1 cellular context compared by ENCODE assay signal in the genomic region with DNA sequence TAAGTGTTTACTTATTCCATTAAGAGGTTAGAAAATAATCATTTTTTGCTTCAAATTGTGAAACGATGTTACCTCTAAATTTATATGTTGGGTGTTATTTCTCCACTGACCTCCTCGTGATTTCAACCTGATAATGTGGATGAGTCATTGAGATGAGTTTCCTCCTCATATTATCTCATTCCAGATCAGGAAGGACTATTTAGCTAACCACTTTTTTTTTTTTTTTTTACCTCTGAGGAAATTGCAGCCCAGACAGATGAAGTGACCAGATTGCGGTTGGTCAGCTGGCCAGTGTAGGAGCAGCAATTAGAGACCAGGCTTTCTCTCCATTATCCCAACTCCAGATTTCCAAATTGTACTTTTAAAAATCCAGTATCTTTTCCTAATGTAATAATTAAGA.
TF ChIP-seq lines count a peak whose summit lies in the region.

No MANE protein-coding gene starts in this region.

TF ChIP-seq in K562, 482 proteins besides CTCF, POLR2A, EP300 and RAD21 (continued from another document and continues in another):
- TF ChIP-seq, protein P1, sequence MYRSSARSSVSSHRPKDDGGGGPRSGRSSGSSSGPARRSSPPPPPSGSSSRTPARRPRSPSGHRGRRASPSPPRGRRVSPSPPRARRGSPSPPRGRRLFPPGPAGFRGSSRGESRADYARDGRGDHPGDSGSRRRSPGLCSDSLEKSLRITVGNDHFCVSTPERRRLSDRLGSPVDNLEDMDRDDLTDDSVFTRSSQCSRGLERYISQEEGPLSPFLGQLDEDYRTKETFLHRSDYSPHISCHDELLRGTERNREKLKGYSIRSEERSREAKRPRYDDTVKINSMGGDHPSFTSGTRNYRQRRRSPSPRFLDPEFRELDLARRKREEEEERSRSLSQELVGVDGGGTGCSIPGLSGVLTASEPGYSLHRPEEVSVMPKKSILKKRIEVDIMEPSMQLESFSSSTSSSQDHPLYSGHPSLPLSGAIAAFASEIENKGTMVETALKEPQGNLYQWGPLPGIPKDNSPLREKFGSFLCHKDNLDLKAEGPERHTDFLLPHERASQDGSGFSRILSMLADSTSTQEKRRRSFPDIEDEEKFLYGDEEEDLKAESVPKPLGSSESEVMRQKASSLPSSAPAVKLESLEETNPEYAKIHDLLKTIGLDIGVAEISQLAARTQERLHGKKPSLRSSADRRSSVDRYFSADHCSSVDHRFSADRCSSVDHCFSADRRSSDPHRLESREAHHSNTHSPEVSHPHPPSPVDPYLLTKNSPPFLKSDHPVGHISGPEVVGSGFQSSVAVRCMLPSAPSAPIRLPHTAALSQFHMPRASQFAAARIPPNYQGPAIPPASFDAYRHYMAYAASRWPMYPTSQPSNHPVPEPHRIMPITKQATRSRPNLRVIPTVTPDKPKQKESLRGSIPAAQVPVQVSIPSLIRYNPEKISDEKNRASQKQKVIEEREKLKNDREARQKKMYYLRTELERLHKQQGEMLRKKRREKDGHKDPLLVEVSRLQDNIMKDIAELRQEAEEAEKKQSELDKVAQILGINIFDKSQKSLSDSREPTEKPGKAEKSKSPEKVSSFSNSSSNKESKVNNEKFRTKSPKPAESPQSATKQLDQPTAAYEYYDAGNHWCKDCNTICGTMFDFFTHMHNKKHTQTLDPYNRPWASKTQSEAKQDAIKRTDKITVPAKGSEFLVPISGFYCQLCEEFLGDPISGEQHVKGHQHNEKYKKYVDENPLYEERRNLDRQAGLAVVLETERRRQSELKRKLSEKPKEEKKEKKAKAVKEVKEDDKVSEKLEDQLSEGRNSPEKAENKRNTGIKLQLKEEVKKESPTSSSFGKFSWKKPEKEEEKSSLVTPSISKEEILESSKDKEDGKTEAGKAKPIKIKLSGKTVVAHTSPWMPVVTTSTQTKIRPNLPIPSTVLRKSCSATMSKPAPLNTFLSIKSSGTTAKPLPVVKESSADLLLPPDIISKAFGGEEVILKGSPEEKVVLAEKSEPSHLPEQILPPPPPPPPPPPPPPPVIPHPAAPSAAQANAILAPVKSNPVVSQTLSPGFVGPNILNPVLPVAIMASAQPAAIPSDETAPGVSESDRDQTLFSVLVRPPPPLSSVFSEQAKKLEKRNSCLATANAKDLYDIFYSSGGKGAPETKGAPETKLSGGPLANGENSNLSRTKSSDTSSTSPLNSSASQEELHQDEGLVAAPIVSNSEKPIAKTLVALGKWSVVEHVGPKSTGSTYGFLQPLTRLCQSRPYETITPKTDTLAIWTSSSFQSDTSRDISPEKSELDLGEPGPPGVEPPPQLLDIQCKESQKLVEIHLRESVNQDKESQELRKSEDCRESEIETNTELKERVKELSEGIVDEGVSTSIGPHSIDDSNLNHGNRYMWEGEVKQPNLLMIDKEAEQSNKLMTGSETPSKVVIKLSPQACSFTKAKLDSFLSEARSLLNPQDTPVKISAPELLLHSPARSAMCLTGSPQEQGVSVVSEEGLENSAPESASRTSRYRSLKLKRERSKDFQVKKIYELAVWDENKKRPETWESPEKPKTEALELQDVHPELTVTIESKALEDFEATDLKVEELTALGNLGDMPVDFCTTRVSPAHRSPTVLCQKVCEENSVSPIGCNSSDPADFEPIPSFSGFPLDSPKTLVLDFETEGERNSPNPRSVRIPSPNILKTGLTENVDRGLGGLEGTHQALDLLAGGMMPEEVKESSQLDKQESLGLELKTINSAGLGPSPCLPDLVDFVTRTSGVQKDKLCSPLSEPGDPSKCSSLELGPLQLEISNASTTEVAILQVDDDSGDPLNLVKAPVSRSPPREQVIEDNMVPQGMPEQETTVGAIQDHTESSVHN (IDR thresholded peaks at IDR 0.05; ENCODE audit: borderline replicate concordance in 1 of 2, low read depth in 1 of 2), result peak in 1 of 2 experiments; percentile 79; a peak in 2 of 4 replicates
- no peak for TF ChIP-seq ZNF311 (CRISPR knock-in tag; IDR thresholded peaks at IDR 0.05)
- peak; percentile 30; the same call in 1 of the 2 replicates for TF ChIP-seq TAL1 (IDR thresholded peaks at IDR 0.05)
- no peak for TF ChIP-seq POLR3A (IDR thresholded peaks at IDR 0.05; ENCODE audit: borderline replicate concordance, extremely low read depth, insufficient read depth, insufficient read length)
- TF ChIP-seq EZH2 (IDR thresholded peaks at IDR 0.05; ENCODE audit: borderline replicate concordance, low read depth, low read length), result no peak
- TF ChIP-seq NR2C1 (IDR thresholded peaks at IDR 0.05), result 0 out of 2 replicates have a peak, but pooled peaks have one; percentile 17
- TF ChIP-seq NR2C1 (tag; IDR thresholded peaks at IDR 0.05), result no peak
- TF ChIP-seq, protein P2, sequence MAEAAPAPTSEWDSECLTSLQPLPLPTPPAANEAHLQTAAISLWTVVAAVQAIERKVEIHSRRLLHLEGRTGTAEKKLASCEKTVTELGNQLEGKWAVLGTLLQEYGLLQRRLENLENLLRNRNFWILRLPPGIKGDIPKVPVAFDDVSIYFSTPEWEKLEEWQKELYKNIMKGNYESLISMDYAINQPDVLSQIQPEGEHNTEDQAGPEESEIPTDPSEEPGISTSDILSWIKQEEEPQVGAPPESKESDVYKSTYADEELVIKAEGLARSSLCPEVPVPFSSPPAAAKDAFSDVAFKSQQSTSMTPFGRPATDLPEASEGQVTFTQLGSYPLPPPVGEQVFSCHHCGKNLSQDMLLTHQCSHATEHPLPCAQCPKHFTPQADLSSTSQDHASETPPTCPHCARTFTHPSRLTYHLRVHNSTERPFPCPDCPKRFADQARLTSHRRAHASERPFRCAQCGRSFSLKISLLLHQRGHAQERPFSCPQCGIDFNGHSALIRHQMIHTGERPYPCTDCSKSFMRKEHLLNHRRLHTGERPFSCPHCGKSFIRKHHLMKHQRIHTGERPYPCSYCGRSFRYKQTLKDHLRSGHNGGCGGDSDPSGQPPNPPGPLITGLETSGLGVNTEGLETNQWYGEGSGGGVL (CRISPR knock-in tag; IDR thresholded peaks at IDR 0.05), result no peak
- no peak for TF ChIP-seq ASH1L (IDR thresholded peaks at IDR 0.05; ENCODE audit: borderline replicate concordance, low read depth, partially characterized antibody)
- no peak for TF ChIP-seq SPI1 (IDR thresholded peaks at IDR 0.05; ENCODE audit: borderline replicate concordance, low read depth, low read length)
- TF ChIP-seq ILK (tag; IDR thresholded peaks at IDR 0.05; ENCODE audit: borderline replicate concordance, low read depth), result no peak
- peak; percentile 20 to 41; a peak in 2 of 4 replicates for TF ChIP-seq KDM1A (IDR thresholded peaks at IDR 0.05)
- no peak for TF ChIP-seq ZC3H11A (IDR thresholded peaks at IDR 0.05; ENCODE audit: low read depth, low read length)
- TF ChIP-seq, protein P3, sequence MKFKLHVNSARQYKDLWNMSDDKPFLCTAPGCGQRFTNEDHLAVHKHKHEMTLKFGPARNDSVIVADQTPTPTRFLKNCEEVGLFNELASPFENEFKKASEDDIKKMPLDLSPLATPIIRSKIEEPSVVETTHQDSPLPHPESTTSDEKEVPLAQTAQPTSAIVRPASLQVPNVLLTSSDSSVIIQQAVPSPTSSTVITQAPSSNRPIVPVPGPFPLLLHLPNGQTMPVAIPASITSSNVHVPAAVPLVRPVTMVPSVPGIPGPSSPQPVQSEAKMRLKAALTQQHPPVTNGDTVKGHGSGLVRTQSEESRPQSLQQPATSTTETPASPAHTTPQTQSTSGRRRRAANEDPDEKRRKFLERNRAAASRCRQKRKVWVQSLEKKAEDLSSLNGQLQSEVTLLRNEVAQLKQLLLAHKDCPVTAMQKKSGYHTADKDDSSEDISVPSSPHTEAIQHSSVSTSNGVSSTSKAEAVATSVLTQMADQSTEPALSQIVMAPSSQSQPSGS (CRISPR knock-in tag; IDR thresholded peaks at IDR 0.05), result no peak
- TF ChIP-seq MEIS2 (IDR thresholded peaks at IDR 0.05; ENCODE audit: partially characterized antibody), result no peak
- peak; percentile 84 for TF ChIP-seq ARID1B (IDR thresholded peaks at IDR 0.05)
- TF ChIP-seq TEAD4 (IDR thresholded peaks at IDR 0.05; ENCODE audit: low read length), result peak; percentile 46; the same call in 1 of the 2 replicates
- no peak for TF ChIP-seq TEAD4 (CRISPR knock-in tag; IDR thresholded peaks at IDR 0.05; ENCODE audit: borderline replicate concordance)
- no peak for TF ChIP-seq ZFPM2 (CRISPR knock-in tag; IDR thresholded peaks at IDR 0.05)
- TF ChIP-seq L3MBTL2 (IDR thresholded peaks at IDR 0.05), result peak; percentile 30; the same call in 1 of the 2 replicates
- no peak for TF ChIP-seq RUNX1 (IDR thresholded peaks at IDR 0.05; ENCODE audit: low read depth)
- peak; percentile 22; the same call in 1 of the 2 replicates for TF ChIP-seq GABPA (tag; conservative IDR thresholded peaks at IDR 0.05; ENCODE audit: low read depth)
- TF ChIP-seq RNF2 (IDR thresholded peaks at IDR 0.05), result no peak; the same call in 1 of the 2 replicates
- no peak for TF ChIP-seq POLR2AphosphoS5 (IDR thresholded peaks at IDR 0.05; ENCODE audit: control insufficient read depth, insufficient read depth, low read depth, low read length)
- TF ChIP-seq RCOR1 (IDR thresholded peaks at IDR 0.05; ENCODE audit: borderline replicate concordance in 1 of 2, low read depth in 2 of 2, low read length in 2 of 2), result peak in 1 of 2 experiments; percentile 90; a peak in 2 of 4 replicates
- peak; percentile 70 for TF ChIP-seq DPF2 (IDR thresholded peaks at IDR 0.05)
- no peak for TF ChIP-seq EP400 (IDR thresholded peaks at IDR 0.05)
- no peak for TF ChIP-seq KLF1 (tag; IDR thresholded peaks at IDR 0.05)
- TF ChIP-seq ZNF12 (CRISPR knock-in tag; IDR thresholded peaks at IDR 0.05), result no peak
- peak; percentile 66; the same call in 1 of the 2 replicates for TF ChIP-seq SMARCC2 (IDR thresholded peaks at IDR 0.05; ENCODE audit: low read depth)
- TF ChIP-seq MECOM (CRISPR knock-in tag; IDR thresholded peaks at IDR 0.05), result peak; percentile 20; the same call in 1 of the 2 replicates
- peak; percentile 12; the same call in 1 of the 2 replicates for TF ChIP-seq NFE2 (IDR thresholded peaks at IDR 0.05; ENCODE audit: low read depth)
- TF ChIP-seq, protein P4, sequence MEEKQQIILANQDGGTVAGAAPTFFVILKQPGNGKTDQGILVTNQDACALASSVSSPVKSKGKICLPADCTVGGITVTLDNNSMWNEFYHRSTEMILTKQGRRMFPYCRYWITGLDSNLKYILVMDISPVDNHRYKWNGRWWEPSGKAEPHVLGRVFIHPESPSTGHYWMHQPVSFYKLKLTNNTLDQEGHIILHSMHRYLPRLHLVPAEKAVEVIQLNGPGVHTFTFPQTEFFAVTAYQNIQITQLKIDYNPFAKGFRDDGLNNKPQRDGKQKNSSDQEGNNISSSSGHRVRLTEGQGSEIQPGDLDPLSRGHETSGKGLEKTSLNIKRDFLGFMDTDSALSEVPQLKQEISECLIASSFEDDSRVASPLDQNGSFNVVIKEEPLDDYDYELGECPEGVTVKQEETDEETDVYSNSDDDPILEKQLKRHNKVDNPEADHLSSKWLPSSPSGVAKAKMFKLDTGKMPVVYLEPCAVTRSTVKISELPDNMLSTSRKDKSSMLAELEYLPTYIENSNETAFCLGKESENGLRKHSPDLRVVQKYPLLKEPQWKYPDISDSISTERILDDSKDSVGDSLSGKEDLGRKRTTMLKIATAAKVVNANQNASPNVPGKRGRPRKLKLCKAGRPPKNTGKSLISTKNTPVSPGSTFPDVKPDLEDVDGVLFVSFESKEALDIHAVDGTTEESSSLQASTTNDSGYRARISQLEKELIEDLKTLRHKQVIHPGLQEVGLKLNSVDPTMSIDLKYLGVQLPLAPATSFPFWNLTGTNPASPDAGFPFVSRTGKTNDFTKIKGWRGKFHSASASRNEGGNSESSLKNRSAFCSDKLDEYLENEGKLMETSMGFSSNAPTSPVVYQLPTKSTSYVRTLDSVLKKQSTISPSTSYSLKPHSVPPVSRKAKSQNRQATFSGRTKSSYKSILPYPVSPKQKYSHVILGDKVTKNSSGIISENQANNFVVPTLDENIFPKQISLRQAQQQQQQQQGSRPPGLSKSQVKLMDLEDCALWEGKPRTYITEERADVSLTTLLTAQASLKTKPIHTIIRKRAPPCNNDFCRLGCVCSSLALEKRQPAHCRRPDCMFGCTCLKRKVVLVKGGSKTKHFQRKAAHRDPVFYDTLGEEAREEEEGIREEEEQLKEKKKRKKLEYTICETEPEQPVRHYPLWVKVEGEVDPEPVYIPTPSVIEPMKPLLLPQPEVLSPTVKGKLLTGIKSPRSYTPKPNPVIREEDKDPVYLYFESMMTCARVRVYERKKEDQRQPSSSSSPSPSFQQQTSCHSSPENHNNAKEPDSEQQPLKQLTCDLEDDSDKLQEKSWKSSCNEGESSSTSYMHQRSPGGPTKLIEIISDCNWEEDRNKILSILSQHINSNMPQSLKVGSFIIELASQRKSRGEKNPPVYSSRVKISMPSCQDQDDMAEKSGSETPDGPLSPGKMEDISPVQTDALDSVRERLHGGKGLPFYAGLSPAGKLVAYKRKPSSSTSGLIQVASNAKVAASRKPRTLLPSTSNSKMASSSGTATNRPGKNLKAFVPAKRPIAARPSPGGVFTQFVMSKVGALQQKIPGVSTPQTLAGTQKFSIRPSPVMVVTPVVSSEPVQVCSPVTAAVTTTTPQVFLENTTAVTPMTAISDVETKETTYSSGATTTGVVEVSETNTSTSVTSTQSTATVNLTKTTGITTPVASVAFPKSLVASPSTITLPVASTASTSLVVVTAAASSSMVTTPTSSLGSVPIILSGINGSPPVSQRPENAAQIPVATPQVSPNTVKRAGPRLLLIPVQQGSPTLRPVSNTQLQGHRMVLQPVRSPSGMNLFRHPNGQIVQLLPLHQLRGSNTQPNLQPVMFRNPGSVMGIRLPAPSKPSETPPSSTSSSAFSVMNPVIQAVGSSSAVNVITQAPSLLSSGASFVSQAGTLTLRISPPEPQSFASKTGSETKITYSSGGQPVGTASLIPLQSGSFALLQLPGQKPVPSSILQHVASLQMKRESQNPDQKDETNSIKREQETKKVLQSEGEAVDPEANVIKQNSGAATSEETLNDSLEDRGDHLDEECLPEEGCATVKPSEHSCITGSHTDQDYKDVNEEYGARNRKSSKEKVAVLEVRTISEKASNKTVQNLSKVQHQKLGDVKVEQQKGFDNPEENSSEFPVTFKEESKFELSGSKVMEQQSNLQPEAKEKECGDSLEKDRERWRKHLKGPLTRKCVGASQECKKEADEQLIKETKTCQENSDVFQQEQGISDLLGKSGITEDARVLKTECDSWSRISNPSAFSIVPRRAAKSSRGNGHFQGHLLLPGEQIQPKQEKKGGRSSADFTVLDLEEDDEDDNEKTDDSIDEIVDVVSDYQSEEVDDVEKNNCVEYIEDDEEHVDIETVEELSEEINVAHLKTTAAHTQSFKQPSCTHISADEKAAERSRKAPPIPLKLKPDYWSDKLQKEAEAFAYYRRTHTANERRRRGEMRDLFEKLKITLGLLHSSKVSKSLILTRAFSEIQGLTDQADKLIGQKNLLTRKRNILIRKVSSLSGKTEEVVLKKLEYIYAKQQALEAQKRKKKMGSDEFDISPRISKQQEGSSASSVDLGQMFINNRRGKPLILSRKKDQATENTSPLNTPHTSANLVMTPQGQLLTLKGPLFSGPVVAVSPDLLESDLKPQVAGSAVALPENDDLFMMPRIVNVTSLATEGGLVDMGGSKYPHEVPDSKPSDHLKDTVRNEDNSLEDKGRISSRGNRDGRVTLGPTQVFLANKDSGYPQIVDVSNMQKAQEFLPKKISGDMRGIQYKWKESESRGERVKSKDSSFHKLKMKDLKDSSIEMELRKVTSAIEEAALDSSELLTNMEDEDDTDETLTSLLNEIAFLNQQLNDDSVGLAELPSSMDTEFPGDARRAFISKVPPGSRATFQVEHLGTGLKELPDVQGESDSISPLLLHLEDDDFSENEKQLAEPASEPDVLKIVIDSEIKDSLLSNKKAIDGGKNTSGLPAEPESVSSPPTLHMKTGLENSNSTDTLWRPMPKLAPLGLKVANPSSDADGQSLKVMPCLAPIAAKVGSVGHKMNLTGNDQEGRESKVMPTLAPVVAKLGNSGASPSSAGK (IDR thresholded peaks at IDR 0.05), result no peak
- TF ChIP-seq FOSL1 (tag; conservative IDR thresholded peaks at IDR 0.05), result peak; percentile 91
